ENCODE assay signal across 10 cellular contexts in genomic region chr1:113981962-113982931, GRCh38. TPM values are rescaled to one million over a fixed set of nuclear protein-coding genes. Genes with fewer than 3 reads are reported as not detected.
DNase-seq lines count a peak whose midpoint lies in the region; TF ChIP-seq lines count a peak whose summit lies in the region.
"Had no signal": no experiment of that assay in that cellular context is flagged by ENCODE, and none has a peak within 500 bp of the region (broad histone marks: within the 10 kb centered on the region; RNA-seq: fewer than 3 reads in every experiment).

No MANE protein-coding gene starts in this region.

- no peak for TF ChIP-seq CTCF in right atrium auricular region (IDR thresholded peaks at IDR 0.05)

- peaks cover 0 to 49% of the 10 kb centered on the region in 2 donors for H3K4me1 ChIP-seq in right atrium auricular region
- peaks cover 52 to 55% (median 55%) of the 10 kb centered on the region in 3 donors for H3K4me1 ChIP-seq in skeletal muscle tissue (ENCODE audit: control insufficient read depth in 3 of 3, insufficient read depth in 3 of 3, low read length in 3 of 3)

- H3K9me3 ChIP-seq in right atrium auricular region (no peaks in the 10 kb centered on the region), skeletal muscle tissue (ENCODE audit: control insufficient read depth in 3 of 3, low read length in 3 of 3) (no peaks in the 10 kb centered on the region)

- no peaks in the 10 kb centered on the region for H3K27me3 ChIP-seq in right atrium auricular region
- no peaks in the 10 kb centered on the region for H3K27me3 ChIP-seq in skeletal muscle tissue (ENCODE audit: control insufficient read depth in 3 of 3, insufficient read depth in 3 of 3, low read length in 3 of 3)

- peak overlapping the region in 1 of 2 donors; percentile 21 for H3K4me3 ChIP-seq in right atrium auricular region
- peak overlapping the region; percentile 54 to 73 (median 69) for H3K4me3 ChIP-seq in skeletal muscle tissue (ENCODE audit: low read length in 3 of 3)

- DNase-seq in H4 (ENCODE audit: low spot score) (peak; percentile 45), UCSD-AML1 (lab: John Stamatoyannopoulos, UW; ENCODE audit: unreplicated experiment) (peak; percentile 62), right atrium auricular region (ENCODE audit: low spot score) (peak; percentile 79), NCI-H526 treated with DMSO at 0.1 percent for 48 hours (lab: John Stamatoyannopoulos, UW) (no peak), NCI-H1694 treated with DMSO at 0.1 percent for 48 hours (lab: John Stamatoyannopoulos, UW) (no peak), DMS153 treated with DMSO at 0.1 percent for 48 hours (lab: John Stamatoyannopoulos, UW; ENCODE audit: unreplicated experiment) (no peak), NCI-H2081 (lab: John Stamatoyannopoulos, UW) (no peak)
- DNase-seq: PC-3 had no signal

- H3K36me3 ChIP-seq in right atrium auricular region (no peaks in the 10 kb centered on the region), skeletal muscle tissue (ENCODE audit: control insufficient read depth in 3 of 3, insufficient read depth in 3 of 3, low read length in 3 of 3) (no peaks in the 10 kb centered on the region)

- H3K27ac ChIP-seq in right atrium auricular region, result peak overlapping the region; percentile 51 to 63
- H3K27ac ChIP-seq in skeletal muscle tissue (ENCODE audit: low read depth, low read length), result peak overlapping the region; percentile 71
- H3K27ac ChIP-seq: epithelial cell of prostate had no signal

- H3K9ac ChIP-seq in skeletal muscle tissue (ENCODE audit: low read depth in 1 of 3, low read length in 3 of 3), result peak overlapping the region; percentile 70 to 73 (median 71)

RNA-seq across cellular contexts. Expression of gene OLFML3, which starts 3.0 kb away (rescaled TPM):
- total RNA-seq in H4 (2014; rRNA removed; shearing (Covaris generic)), result 8.4 and 12.6 TPM in 2 replicates
- total RNA-seq in right atrium auricular region (10 to 100 TPM; 22.4 to 28.6 TPM), skeletal muscle tissue (86.1 TPM)

RNA-seq across cellular contexts. Expression of gene HIPK1, which starts 53.1 kb away (rescaled TPM):
- total RNA-seq in H4 (2014; rRNA removed; shearing (Covaris generic)), result 8.3 and 11.8 TPM in 2 replicates
- total RNA-seq in right atrium auricular region (10 to 100 TPM; 50.1 to 58.1 TPM), skeletal muscle tissue (28.2 TPM)

Comparison
In these comparisons a context has a peak if more than half of its experiments do, and no peak if none do; other contexts are left out.
1. DNase-seq: peak in H4 (single experiment), UCSD-AML1 (single experiment) and right atrium auricular region (single experiment); none in NCI-H526 treated with DMSO at 0.1 percent for 48 hours (single experiment), NCI-H1694 treated with DMSO at 0.1 percent for 48 hours (single experiment), DMS153 treated with DMSO at 0.1 percent for 48 hours (single experiment) and NCI-H2081 (0 of 2).